In the genomic region with DNA sequence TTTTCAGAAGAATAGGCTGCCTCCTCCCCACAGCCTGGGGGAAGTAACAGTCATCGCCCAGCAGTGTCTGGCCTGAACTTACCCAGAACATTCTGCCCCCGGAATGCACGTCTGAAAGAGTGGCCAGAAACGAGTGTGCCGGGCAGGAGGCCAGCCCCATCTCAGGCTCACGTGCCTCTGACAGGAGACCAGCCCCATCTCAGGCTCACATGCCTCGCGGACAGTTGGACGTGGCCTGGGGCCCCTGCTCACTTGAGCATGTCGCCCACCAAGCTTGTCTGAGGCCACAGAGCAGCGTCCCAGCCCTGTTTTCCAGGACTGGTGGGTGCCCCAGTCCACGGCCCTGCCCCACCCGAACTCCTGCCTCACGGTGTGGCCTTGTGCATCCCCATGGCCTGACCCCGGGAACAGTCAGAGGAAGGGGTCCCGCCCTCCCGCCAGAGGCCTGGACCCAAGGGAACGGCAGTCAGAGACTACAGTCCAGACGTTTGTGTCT, we compare ENCODE assay signal across 8 cellular contexts. TPM values are rescaled to one million over a fixed set of nuclear protein-coding genes. Genes with fewer than 3 reads are reported as not detected.
DNase-seq lines count a peak whose midpoint lies in the region; TF ChIP-seq lines count a peak whose summit lies in the region.

No MANE protein-coding gene starts in this region.

- DNase-seq in EH (ENCODE audit: low read depth) (peak; percentile 89), astrocyte of the cerebellum (ENCODE audit: low read depth) (peak; percentile 24), hepatocyte (ENCODE audit: low spot score) (peak; percentile 67), sigmoid colon (peak; percentile 91), cortex of kidney (lab: John Stamatoyannopoulos, UW) (no peak), H7 (no peak), Karpas-422 (no peak), LoVo (ENCODE audit: low spot score) (no peak)

- TF ChIP-seq EP300 in sigmoid colon (IDR thresholded peaks at IDR 0.05): peak in 2 of 4 donors; percentile 55 to 79

- no peak for TF ChIP-seq POLR2A in sigmoid colon (IDR thresholded peaks at IDR 0.05)

- H3K9me3 ChIP-seq in hepatocyte (ENCODE audit: low read depth) (no peaks in the 10 kb centered on the region), sigmoid colon (no peaks in the 10 kb centered on the region), Karpas-422 (ENCODE audit: low read length) (no peaks in the 10 kb centered on the region; the same call in 1 of the 2 replicates)

- no peak overlapping the region for H3K4me3 ChIP-seq in astrocyte of the cerebellum (ENCODE audit: low read depth, low read length)
- H3K4me3 ChIP-seq in hepatocyte: no peak overlapping the region
- no peak overlapping the region for H3K4me3 ChIP-seq in sigmoid colon
- H3K4me3 ChIP-seq in H7 (ENCODE audit: insufficient read depth, low read depth, low read length): no peak overlapping the region
- H3K4me3 ChIP-seq in Karpas-422 (ENCODE audit: low read length): no peak overlapping the region

- H4K20me1 ChIP-seq in hepatocyte (ENCODE audit: insufficient read depth, poor library complexity, severe bottlenecking) (no peaks in the 10 kb centered on the region), Karpas-422 (ENCODE audit: insufficient read depth, low read depth, low read length) (no peaks in the 10 kb centered on the region)

- no peaks in the 10 kb centered on the region for H3K79me2 ChIP-seq in hepatocyte
- H3K79me2 ChIP-seq in Karpas-422 (ENCODE audit: low read length): no peaks in the 10 kb centered on the region

- intact Hi-C loops in sigmoid colon (cut with DNase I): no loop called here

- H3K9me2 ChIP-seq in hepatocyte (replicated peaks; ENCODE audit: insufficient read depth): no peaks in the 10 kb centered on the region
- no peaks in the 10 kb centered on the region for H3K9me2 ChIP-seq in Karpas-422 (replicated peaks; ENCODE audit: insufficient read depth, low read length)

- 56% methylated on average over 19 of the region's 19 CpGs for WGBS in hepatocyte (ENCODE audit: low lambda C conversion rate, missing lambda C conversion rate)
- 10 to 51% methylated on average over 19 of the region's 19 CpGs for WGBS in sigmoid colon, 2 donors

- H3K4me1 ChIP-seq in hepatocyte (ENCODE audit: insufficient read depth): peaks cover 13% of the 10 kb centered on the region
- H3K4me1 ChIP-seq in sigmoid colon: peaks cover 0 to 29% (median 25%) of the 10 kb centered on the region in 4 donors
- H3K4me1 ChIP-seq in Karpas-422 (ENCODE audit: low read length): no peaks in the 10 kb centered on the region

- no peaks in the 10 kb centered on the region for H3K36me3 ChIP-seq in hepatocyte (replicated peaks; ENCODE audit: insufficient read depth, low read depth)
- peaks cover 0 to 18% (median 10%) of the 10 kb centered on the region in 4 donors for H3K36me3 ChIP-seq in sigmoid colon
- H3K36me3 ChIP-seq in H7 (replicated peaks; ENCODE audit: control insufficient read depth, insufficient read depth, low read length): peaks cover 1% of the 10 kb centered on the region; the same call in 1 of the 2 replicates
- H3K36me3 ChIP-seq in Karpas-422 (ENCODE audit: insufficient read depth, low read length): no peaks in the 10 kb centered on the region; the same call in 1 of the 2 replicates

- H3K27me3 ChIP-seq in hepatocyte (no peaks in the 10 kb centered on the region), sigmoid colon (no peaks in the 10 kb centered on the region), H7 (ENCODE audit: control insufficient read depth, insufficient read depth, low read length) (no peaks in the 10 kb centered on the region), Karpas-422 (ENCODE audit: low read length) (no peaks in the 10 kb centered on the region)

- no peak overlapping the region for H3K9ac ChIP-seq in Karpas-422 (ENCODE audit: low read length)

- no peak for TF ChIP-seq CTCF in astrocyte of the cerebellum (IDR thresholded peaks at IDR 0.05; ENCODE audit: low read depth, low read length, missing control alignments)
- no peak for TF ChIP-seq CTCF in hepatocyte (IDR thresholded peaks at IDR 0.05; ENCODE audit: poor library complexity)
- no peak for TF ChIP-seq CTCF in sigmoid colon (IDR thresholded peaks at IDR 0.05)

- H2AFZ ChIP-seq in hepatocyte (no peak overlapping the region), Karpas-422 (ENCODE audit: low read length) (no peak overlapping the region)

- in situ Hi-C loops in astrocyte of the cerebellum (cut with HindIII; ENCODE audit: low sequenced_read_pairs): no loop called here

- peak overlapping the region; percentile 69 for H3K27ac ChIP-seq in hepatocyte
- peak overlapping the region; percentile 3 to 53 (median 38) for H3K27ac ChIP-seq in sigmoid colon
- no peak overlapping the region for H3K27ac ChIP-seq in Karpas-422 (ENCODE audit: low read length)

- H3K4me2 ChIP-seq in hepatocyte (no peak overlapping the region), Karpas-422 (ENCODE audit: low read depth, low read length, poor library complexity, severe bottlenecking) (no peak overlapping the region)

RNA-seq across cellular contexts. Expression of gene CDH15, which starts 16.3 kb away (rescaled TPM):
- total RNA-seq in hepatocyte: 0.13 TPM in 1 of 2 replicates, not detected in the other
- polyA plus RNA-seq in hepatocyte: 0.12 and 0.47 TPM in 2 replicates
- total RNA-seq in sigmoid colon: not detected
- polyA plus RNA-seq in sigmoid colon: under 1 TPM in 1 of 3 donors, not detected in 2; 0.01 TPM
- 0.07 and 0.10 TPM in 2 replicates for total RNA-seq in H7 (2014; rRNA removed; shearing (Covaris generic))
- 0.11 TPM in 1 of 2 replicates, not detected in the other for total RNA-seq in Karpas-422 (2014; rRNA removed; shearing (Covaris generic); ENCODE audit: low replicate concordance)

RNA-seq across cellular contexts. Expression of gene SLC22A31, which starts 45.1 kb away (rescaled TPM):
- 1.6 and 2.2 TPM in 2 replicates for total RNA-seq in hepatocyte
- polyA plus RNA-seq in hepatocyte: 1.4 and 12.1 TPM in 2 replicates
- total RNA-seq in sigmoid colon: not detected
- polyA plus RNA-seq in sigmoid colon: under 1 TPM in 1 of 3 donors, not detected in 2; 0.87 TPM
- 0.81 and 1.9 TPM in 2 replicates for total RNA-seq in H7 (2014; rRNA removed; shearing (Covaris generic))
- total RNA-seq in Karpas-422 (2014; rRNA removed; shearing (Covaris generic); ENCODE audit: low replicate concordance): not detected in 2 replicates

Comparison
In these comparisons a context has a peak if more than half of its experiments do, and no peak if none do; other contexts are left out.
1. DNase-seq: peak in EH (single experiment), astrocyte of the cerebellum (single experiment), hepatocyte (single experiment) and sigmoid colon (single experiment); none in cortex of kidney (single experiment), H7 (single experiment), Karpas-422 (single experiment) and LoVo (single experiment).